ENCODE assay signal across 8 cellular contexts in genomic region chr11:12800032-12800671, GRCh38.
DNase-seq lines count a peak whose midpoint lies in the region; ATAC-seq, FAIRE-seq and TF ChIP-seq lines count a peak whose summit lies in the region.

No MANE protein-coding gene starts in this region.

- no peaks in the 10 kb centered on the region for H3K9me3 ChIP-seq in esophagus muscularis mucosa
- H3K9me3 ChIP-seq in pancreas = no peaks in the 10 kb centered on the region

- H3K4me1 ChIP-seq in esophagus muscularis mucosa = peaks cover 37 to 68% (median 58%) of the 10 kb centered on the region in 4 donors
- H3K4me1 ChIP-seq in pancreas = peaks cover 53 to 63% (median 60%) of the 10 kb centered on the region in 3 donors

- TF ChIP-seq CTCF in esophagus muscularis mucosa (IDR thresholded peaks at IDR 0.05) (no peak), pancreas (IDR thresholded peaks at IDR 0.05) (no peak)

- no peak overlapping the region for H3K4me3 ChIP-seq in esophagus muscularis mucosa
- no peak overlapping the region for H3K4me3 ChIP-seq in pancreas

- no peak for TF ChIP-seq POLR2A in esophagus muscularis mucosa (IDR thresholded peaks at IDR 0.05; ENCODE audit: low read depth)

- no peaks in the 10 kb centered on the region for H3K27me3 ChIP-seq in esophagus muscularis mucosa
- no peaks in the 10 kb centered on the region for H3K27me3 ChIP-seq in pancreas

- FAIRE-seq in pancreas (lab: Jason Lieb, UNC) = no peak

- no peaks in the 10 kb centered on the region for H3K36me3 ChIP-seq in esophagus muscularis mucosa
- H3K36me3 ChIP-seq in pancreas = no peaks in the 10 kb centered on the region

- H3K27ac ChIP-seq in esophagus muscularis mucosa (replicated peaks in 1 of 4) (peak overlapping the region in 3 of 4 donors; percentile 50 to 62 (median 57)), pancreas (peak overlapping the region; percentile 49 to 87 (median 68))

- 41% methylated on average over 8 of the region's 8 CpGs for WGBS in esophagus muscularis mucosa
- 9 to 11% methylated on average over 8 of the region's 8 CpGs for WGBS in pancreas, 2 donors

- peak; percentile 87 for DNase-seq in ELR (ENCODE audit: low read depth)
- peak; percentile 90 for DNase-seq in NCI-H526 (lab: John Stamatoyannopoulos, UW)
- no peak for DNase-seq in esophagus muscularis mucosa (ENCODE audit: extremely low spot score)
- DNase-seq in pancreas = peak in 3 of 6 donors; percentile 57 to 68 (median 62)
- DNase-seq in pons (ENCODE audit: low spot score) = no peak
- no peak for DNase-seq in CD1c-positive myeloid dendritic cell (ENCODE audit: extremely low spot score)

- peak; percentile 65 to 83 (median 72) for ATAC-seq in pancreas
- no peak for ATAC-seq in GM21576 (IDR thresholded peaks at IDR 0.05; ENCODE audit: unreplicated experiment)
- ATAC-seq in GM21447 (IDR thresholded peaks at IDR 0.05; ENCODE audit: unreplicated experiment) = no peak

- intact Hi-C loops in esophagus muscularis mucosa (cut with DNase I) = no loop called here
- intact Hi-C loops in pancreas (cut with DNase I) = no loop called here

- TF ChIP-seq EP300 in esophagus muscularis mucosa (IDR thresholded peaks at IDR 0.05) = no peak

Comparison
In these comparisons a context has a peak if more than half of its experiments do, and no peak if none do; other contexts are left out.
1. DNase-seq: peak in ELR (single experiment) and NCI-H526 (2 of 2); none in esophagus muscularis mucosa (single experiment), pons (single experiment) and CD1c-positive myeloid dendritic cell (single experiment).
2. ATAC-seq: peak in pancreas (4 of 4); none in GM21576 (single experiment) and GM21447 (single experiment).